ENCODE assay signal across 24 cellular contexts in the genomic region with DNA sequence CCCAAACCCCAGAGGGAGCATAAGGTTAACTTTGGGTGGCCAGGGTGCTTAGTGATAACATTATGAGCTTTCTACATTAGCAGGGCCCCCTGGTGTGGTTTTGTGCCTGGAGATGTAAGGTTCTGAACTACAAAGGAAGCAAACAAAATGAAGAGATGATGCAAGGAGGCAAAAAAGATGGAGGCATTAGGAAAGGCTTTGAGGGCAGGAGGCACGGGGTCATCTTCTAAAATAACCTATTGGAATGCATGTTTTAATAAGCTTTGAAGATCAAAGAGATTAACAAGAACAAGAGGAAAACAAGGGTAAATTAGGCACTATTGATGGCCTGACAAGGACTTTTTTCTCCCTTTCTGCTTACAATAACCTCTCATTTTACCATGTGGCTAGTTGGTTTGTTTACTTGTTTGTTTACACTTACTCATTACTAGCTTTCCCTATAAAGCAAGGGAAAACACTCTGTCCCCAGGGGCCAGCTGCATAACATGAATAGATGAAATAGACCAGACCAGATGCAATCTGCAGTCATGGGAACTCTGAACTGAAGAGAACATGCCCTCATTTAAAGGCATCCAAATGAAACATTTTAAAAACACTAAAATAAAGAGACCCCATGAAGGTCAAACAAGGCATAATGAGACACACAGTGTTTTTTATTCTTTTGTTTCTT.
A peak's percentile ranks its signal among the peaks of the same experiment; 100 is the strongest.
DNase-seq lines count a peak whose midpoint lies in the region; ATAC-seq and TF ChIP-seq lines count a peak whose summit lies in the region.
"Had no signal": no experiment of that assay in that cellular context is flagged by ENCODE, and none has a peak within 500 bp of the region (broad histone marks: within the 10 kb centered on the region; RNA-seq: fewer than 3 reads in every experiment).

No MANE protein-coding gene starts in this region.

- H4K20me1 ChIP-seq in SK-N-SH (ENCODE audit: insufficient read depth), result no peaks in the 10 kb centered on the region

- H3F3A ChIP-seq in SK-N-SH (replicated peaks; ENCODE audit: insufficient read depth), result no peaks in the 10 kb centered on the region

- no peaks in the 10 kb centered on the region for H3K79me2 ChIP-seq in SK-N-SH (ENCODE audit: insufficient read depth)
- H3K79me2 ChIP-seq: hepatocyte had no signal

- DNase-seq in SK-N-SH (peak; percentile 21), SW480 (ENCODE audit: low spot score) (peak; percentile 83), SJCRH30 (no peak), MG63 (no peak)
- DNase-seq: activated CD4-positive, alpha-beta memory T cell treated with anti-CD3 and anti-CD28 coated beads for 36 hours; activated effector memory CD4-positive, alpha-beta T cell treated with anti-CD3 and anti-CD28 coated beads, Interleukin-2, amount 50 U/mL, for 16 hours; activated naive CD8-positive, alpha-beta T cell treated with anti-CD3 and anti-CD28 coated beads, Interleukin-2, amount 10 ng/mL, durations not matched to agents 7 days and 5 days; central memory CD4-positive, alpha-beta T cell; gastrocnemius medialis; GOT3; left ventricle myocardium inferior; naive B cell; NCI-H1105 treated with DMSO at 0.1 percent for 48 hours; NCI-H510A treated with DMSO at 0.1 percent for 48 hours; ovary; small intestine; stimulated activated naive CD8-positive, alpha-beta T cell treated with anti-CD3 and anti-CD28 coated beads, Interleukin-15, amount 100 ng/mL, for 72 hours; transverse colon had no signal

- H3K9me3 ChIP-seq in SK-N-SH (no peaks in the 10 kb centered on the region), SJCRH30 (replicated peaks) (no peaks in the 10 kb centered on the region), MG63 (no peaks in the 10 kb centered on the region)
- H3K9me3 ChIP-seq: gastrocnemius medialis, left ventricle myocardium inferior, ovary, SJSA1, transverse colon had no signal

- ATAC-seq in SK-N-SH treated with all-trans-retinoic acid at 6 μM for 48 hours, result no peak
- no peak for ATAC-seq in GM21717 (IDR thresholded peaks at IDR 0.05; ENCODE audit: unreplicated experiment)
- ATAC-seq: gastrocnemius medialis; stimulated activated naive CD8-positive, alpha-beta T cell treated with anti-CD3 and anti-CD28 coated beads, Interleukin-15, amount 100 ng/mL, for 72 hours had no signal

- TF ChIP-seq RAD21 in SK-N-SH (IDR thresholded peaks at IDR 0.05; ENCODE audit: low read length), result no peak

- POLR2A ChIA-PET in SK-N-SH (lab: Yijun Ruan, JAX), result no interaction called here

- H3K27me3 ChIP-seq in SK-N-SH (ENCODE audit: insufficient read depth), result no peaks in the 10 kb centered on the region
- no peaks in the 10 kb centered on the region for H3K27me3 ChIP-seq in layer of hippocampus (ENCODE audit: control insufficient read depth, insufficient read depth, low read length)
- H3K27me3 ChIP-seq in SJCRH30, result no peaks in the 10 kb centered on the region
- no peaks in the 10 kb centered on the region for H3K27me3 ChIP-seq in MG63
- H3K27me3 ChIP-seq: gastrocnemius medialis, hepatocyte, ovary, SJSA1, transverse colon had no signal

- no peak for TF ChIP-seq CTCF in SK-N-SH (IDR thresholded peaks at IDR 0.05)

- H3K4me2 ChIP-seq in SK-N-SH, result no peak overlapping the region
- H3K4me2 ChIP-seq: hepatocyte had no signal

- H3K9me2 ChIP-seq in SK-N-SH, result no peaks in the 10 kb centered on the region

- CTCF ChIA-PET in SK-N-SH (lab: Yijun Ruan, JAX), result interaction anchor here (1.9 kb wide), 1 partner anchor 11 kb away, joined by 5 read pairs; no protein-coding TSS in a partner anchor

- H3K4me1 ChIP-seq in SK-N-SH (ENCODE audit: control insufficient read depth in 1 of 2, insufficient read depth in 2 of 2, low read depth in 1 of 2, low read length in 1 of 2) (no peaks in the 10 kb centered on the region), SJCRH30 (0 out of 2 replicates have a peak, but pooled peaks cover 5% of the 10 kb centered on the region)
- H3K4me1 ChIP-seq: left ventricle myocardium inferior, SJSA1, transverse colon had no signal

- H3K27ac ChIP-seq in SK-N-SH (ENCODE audit: low read depth in 2 of 2, low read length in 1 of 2), result no peak overlapping the region
- H3K27ac ChIP-seq in layer of hippocampus (ENCODE audit: low read depth, low read length), result peak overlapping the region; percentile 4
- H3K27ac ChIP-seq in temporal lobe (ENCODE audit: low read depth, low read length), result peak overlapping the region; percentile 54
- no peak overlapping the region for H3K27ac ChIP-seq in SJCRH30
- H3K27ac ChIP-seq: gastrocnemius medialis, hepatocyte, left ventricle myocardium inferior, ovary, SJSA1, transverse colon had no signal

- WGBS in SK-N-SH (ENCODE audit: low lambda C conversion rate), result 9% methylated on average over 1 of the region's 1 CpG

- no peak overlapping the region for H2AFZ ChIP-seq in SK-N-SH (ENCODE audit: low read depth)
- H2AFZ ChIP-seq: hepatocyte had no signal

- no peak for TF ChIP-seq EP300 in SK-N-SH (IDR thresholded peaks at IDR 0.05; ENCODE audit: borderline replicate concordance in 1 of 2, low read depth in 1 of 2, low read length in 1 of 2)

- H3K4me3 ChIP-seq in SK-N-SH (ENCODE audit: low read depth in 2 of 2, low read length in 1 of 2) (no peak overlapping the region), SJCRH30 (no peak overlapping the region), MG63 (no peak overlapping the region)
- H3K4me3 ChIP-seq: gastrocnemius medialis, hepatocyte, left ventricle myocardium inferior, ovary, SJSA1, transverse colon had no signal

- H3K9ac ChIP-seq in SK-N-SH, result no peak overlapping the region

- no peaks in the 10 kb centered on the region for H3K36me3 ChIP-seq in SK-N-SH (replicated peaks in 1 of 2; ENCODE audit: control insufficient read depth in 1 of 2, insufficient read depth in 2 of 2, low read length in 1 of 2)
- no peaks in the 10 kb centered on the region for H3K36me3 ChIP-seq in SJCRH30
- no peaks in the 10 kb centered on the region for H3K36me3 ChIP-seq in MG63
- H3K36me3 ChIP-seq: gastrocnemius medialis, left ventricle myocardium inferior, ovary, SJSA1, transverse colon had no signal

TF ChIP-seq in SK-N-SH, 30 proteins besides CTCF, POLR2A, EP300 and RAD21 (continues in another document):
- TF ChIP-seq TEAD4 (IDR thresholded peaks at IDR 0.05; ENCODE audit: borderline replicate concordance, insufficient read depth), result no peak
- no peak for TF ChIP-seq ELF1 (IDR thresholded peaks at IDR 0.05)
- TF ChIP-seq IRF3 (IDR thresholded peaks at IDR 0.05; ENCODE audit: low read depth, low read length), result no peak
- no peak for TF ChIP-seq NFIC (IDR thresholded peaks at IDR 0.05; ENCODE audit: borderline replicate concordance)
- TF ChIP-seq POLR2AphosphoS5 (IDR thresholded peaks at IDR 0.05; ENCODE audit: low read depth, low read length), result no peak
- TF ChIP-seq MEF2A (IDR thresholded peaks at IDR 0.05; ENCODE audit: borderline replicate concordance, low read depth), result no peak
- no peak for TF ChIP-seq PBX3 (IDR thresholded peaks at IDR 0.05)
- TF ChIP-seq NRF1 (IDR thresholded peaks at IDR 0.05; ENCODE audit: low read depth, low read length), result no peak
- no peak for TF ChIP-seq SMC3 (IDR thresholded peaks at IDR 0.05; ENCODE audit: low read depth, low read length)

TF ChIP-seq in SK-N-SH treated with all-trans-retinoic acid at 6 μM for 48 hours, 23 proteins besides CTCF, POLR2A, EP300 and RAD21:
- TF ChIP-seq, protein P1, sequence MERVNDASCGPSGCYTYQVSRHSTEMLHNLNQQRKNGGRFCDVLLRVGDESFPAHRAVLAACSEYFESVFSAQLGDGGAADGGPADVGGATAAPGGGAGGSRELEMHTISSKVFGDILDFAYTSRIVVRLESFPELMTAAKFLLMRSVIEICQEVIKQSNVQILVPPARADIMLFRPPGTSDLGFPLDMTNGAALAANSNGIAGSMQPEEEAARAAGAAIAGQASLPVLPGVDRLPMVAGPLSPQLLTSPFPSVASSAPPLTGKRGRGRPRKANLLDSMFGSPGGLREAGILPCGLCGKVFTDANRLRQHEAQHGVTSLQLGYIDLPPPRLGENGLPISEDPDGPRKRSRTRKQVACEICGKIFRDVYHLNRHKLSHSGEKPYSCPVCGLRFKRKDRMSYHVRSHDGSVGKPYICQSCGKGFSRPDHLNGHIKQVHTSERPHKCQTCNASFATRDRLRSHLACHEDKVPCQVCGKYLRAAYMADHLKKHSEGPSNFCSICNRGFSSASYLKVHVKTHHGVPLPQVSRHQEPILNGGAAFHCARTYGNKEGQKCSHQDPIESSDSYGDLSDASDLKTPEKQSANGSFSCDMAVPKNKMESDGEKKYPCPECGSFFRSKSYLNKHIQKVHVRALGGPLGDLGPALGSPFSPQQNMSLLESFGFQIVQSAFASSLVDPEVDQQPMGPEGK (CRISPR knock-in tag; IDR thresholded peaks at IDR 0.05; ENCODE audit: borderline replicate concordance), result no peak

Comparison
In these comparisons a context has a peak if more than half of its experiments do, and no peak if none do; other contexts are left out.
1. DNase-seq: peak in SK-N-SH (single experiment) and SW480 (single experiment); none in SJCRH30 (0 of 2) and MG63 (single experiment).
2. H3K27ac ChIP-seq: peak in layer of hippocampus (single experiment) and temporal lobe (single experiment); none in SK-N-SH (0 of 2) and SJCRH30 (single experiment).